In genomic region chr10:73246322-73246782, GRCh38 we compare ENCODE assay signal across 8 cellular contexts. TPM values are rescaled to one million over a fixed set of nuclear protein-coding genes. Genes with fewer than 3 reads are reported as not detected.
DNase-seq lines count a peak whose midpoint lies in the region; FAIRE-seq and TF ChIP-seq lines count a peak whose summit lies in the region.

No MANE protein-coding gene starts in this region.

- peaks cover 0 to 36% (median 29%) of the 10 kb centered on the region in 4 donors for H3K4me1 ChIP-seq in sigmoid colon

- H3K27me3 ChIP-seq in SU-DHL-6 (ENCODE audit: low read length), result no peaks in the 10 kb centered on the region
- H3K27me3 ChIP-seq in sigmoid colon, result no peaks in the 10 kb centered on the region

- no peak for TF ChIP-seq CTCF in SU-DHL-6 (IDR thresholded peaks at IDR 0.05; ENCODE audit: insufficient read depth, low read length, poor library complexity, severe bottlenecking)
- no peak for TF ChIP-seq CTCF in fibroblast of the aortic adventitia (IDR thresholded peaks at IDR 0.05; ENCODE audit: insufficient read depth, low read length)
- TF ChIP-seq CTCF in sigmoid colon (IDR thresholded peaks at IDR 0.05), result no peak

- WGBS in sigmoid colon, 2 donors, result 1% methylated on average over 13 of the region's 13 CpGs

- peaks cover 55% of the 10 kb centered on the region for H3K79me2 ChIP-seq in SU-DHL-6 (ENCODE audit: insufficient read depth, low read length)

- peak overlapping the region; percentile 86 for H3K9ac ChIP-seq in SU-DHL-6 (ENCODE audit: low read length)

- TF ChIP-seq POLR2A in sigmoid colon (IDR thresholded peaks at IDR 0.05), result no peak

- no peak for TF ChIP-seq EP300 in sigmoid colon (IDR thresholded peaks at IDR 0.05)

- DNase-seq in GM19239 (ENCODE audit: insufficient read length, low spot score), result no peak
- DNase-seq in fibroblast of the aortic adventitia (ENCODE audit: low read depth), result peak; percentile 14
- DNase-seq in sigmoid colon, result no peak
- DNase-seq in MV-4-11 (lab: John Stamatoyannopoulos, UW), result no peak
- no peak for DNase-seq in cortex of kidney (lab: John Stamatoyannopoulos, UW)
- no peak for DNase-seq in inferior parietal cortex (ENCODE audit: extremely low spot score)
- no peak for DNase-seq in HT-29 (ENCODE audit: low spot score)

- no peaks in the 10 kb centered on the region for H3K9me3 ChIP-seq in SU-DHL-6 (ENCODE audit: insufficient read depth, low read length)
- H3K9me3 ChIP-seq in sigmoid colon, result no peaks in the 10 kb centered on the region

- H3K4me3 ChIP-seq in SU-DHL-6 (ENCODE audit: insufficient read depth, low read length, poor library complexity, severe bottlenecking) (peak overlapping the region; percentile 90), fibroblast of the aortic adventitia (ENCODE audit: low read depth, low read length) (peak overlapping the region; percentile 90), sigmoid colon (peak overlapping the region; percentile 66 to 98 (median 76))

- H3F3A ChIP-seq in SU-DHL-6 (ENCODE audit: insufficient read depth), result peaks cover 30% of the 10 kb centered on the region

- intact Hi-C loops in sigmoid colon (cut with DNase I), result no loop called here

- H3K27ac ChIP-seq in SU-DHL-6 (ENCODE audit: low read depth, low read length) (peak overlapping the region; percentile 88), sigmoid colon (peak overlapping the region; percentile 81 to 91 (median 84))

- H3K36me3 ChIP-seq in SU-DHL-6 (ENCODE audit: low read length) (peaks cover 39% of the 10 kb centered on the region), sigmoid colon (peaks cover 0 to 59% (median 17%) of the 10 kb centered on the region in 4 donors)

- no peak overlapping the region for H2AFZ ChIP-seq in SU-DHL-6 (ENCODE audit: low read depth, low read length, severe bottlenecking)

- no peaks in the 10 kb centered on the region for H3K9me2 ChIP-seq in SU-DHL-6 (replicated peaks; ENCODE audit: insufficient read depth, low read length)

- peak; percentile 59 for FAIRE-seq in GM19239 (lab: Jason Lieb, UNC)

- H4K20me1 ChIP-seq in SU-DHL-6 (ENCODE audit: low read depth, low read length), result peaks cover 8% of the 10 kb centered on the region; the same call in 1 of the 2 replicates

- H3K4me2 ChIP-seq in SU-DHL-6 (ENCODE audit: low read depth, low read length, poor library complexity, severe bottlenecking), result peak overlapping the region; percentile 91

RNA-seq across cellular contexts. Expression of gene DNAJC9, which starts 0.7 kb away (rescaled TPM):
- total RNA-seq in fibroblast of the aortic adventitia (ENCODE audit: low replicate concordance) (18.7 and 41.0 TPM in 2 replicates), sigmoid colon (10 to 100 TPM; 10.2 to 14.3 (median 13.7) TPM)
- polyA plus RNA-seq in sigmoid colon, result 10 to 100 TPM in 2 of 3 donors, 1 to 10 TPM in 1; 7.8 to 22.1 (median 12.5) TPM
- total RNA-seq in HT-29 (2014; rRNA removed; shearing (Covaris generic)), result 57.2 and 57.3 TPM in 2 replicates

RNA-seq across cellular contexts. Expression of gene MRPS16, which starts 6.1 kb away (rescaled TPM):
- total RNA-seq in fibroblast of the aortic adventitia (ENCODE audit: low replicate concordance) (45.4 and 83.2 TPM in 2 replicates), sigmoid colon (10 to 100 TPM; 29.2 to 40.0 (median 33.8) TPM)
- 100 to 1,000 TPM in 1 of 3 donors, 10 to 100 TPM in 2; 75.1 to 101 (median 82.7) TPM for polyA plus RNA-seq in sigmoid colon
- total RNA-seq in HT-29 (2014; rRNA removed; shearing (Covaris generic)), result 78.0 TPM in 2 replicates
